Comparison of ENCODE assay signal across 8 cellular contexts in the genomic region with DNA sequence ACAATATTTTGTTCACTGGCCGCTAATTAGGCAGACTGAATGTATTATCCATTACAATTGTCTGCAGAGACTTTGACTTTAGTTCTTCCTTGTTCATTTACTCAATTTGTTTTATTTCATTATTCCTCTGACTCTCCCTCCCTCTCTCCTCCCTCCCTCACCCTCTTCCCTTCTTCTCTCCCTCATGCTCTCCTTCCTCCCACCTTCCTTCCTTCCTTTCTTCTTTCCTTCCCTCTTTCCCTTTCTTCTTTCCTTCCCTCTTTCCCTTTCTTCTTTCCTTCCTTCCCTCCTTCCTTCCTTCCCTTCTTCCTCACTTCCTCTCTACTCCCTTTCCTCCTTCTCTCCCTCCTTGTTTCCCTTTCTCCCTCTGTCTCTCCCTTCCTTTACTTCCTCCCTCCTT.
"Had no signal": no experiment of that assay in that cellular context is flagged by ENCODE, and none has a peak within 500 bp of the region (broad histone marks: within the 10 kb centered on the region; RNA-seq: fewer than 3 reads in every experiment).

No MANE protein-coding gene starts in this region.

- H3K4me3 ChIP-seq: K562 had no signal

- H3K36me3 Mint-ChIP-seq: IgD-negative memory B cell had no signal

- H3K4me1 Mint-ChIP-seq: IgD-negative memory B cell had no signal

- H3K27me3 Mint-ChIP-seq: IgD-negative memory B cell had no signal

- ATAC-seq: HepG2, K562 had no signal

- FAIRE-seq: HepG2, HTR-8/SVneo, K562 had no signal

- H3K27ac Mint-ChIP-seq: IgD-negative memory B cell had no signal

- H3K27ac ChIP-seq: HL-60 had no signal

- DNase-seq: IMR-90, KBM-7, KG1 had no signal

- H3K4me3 Mint-ChIP-seq: IgD-negative memory B cell had no signal
